In the genomic region with DNA sequence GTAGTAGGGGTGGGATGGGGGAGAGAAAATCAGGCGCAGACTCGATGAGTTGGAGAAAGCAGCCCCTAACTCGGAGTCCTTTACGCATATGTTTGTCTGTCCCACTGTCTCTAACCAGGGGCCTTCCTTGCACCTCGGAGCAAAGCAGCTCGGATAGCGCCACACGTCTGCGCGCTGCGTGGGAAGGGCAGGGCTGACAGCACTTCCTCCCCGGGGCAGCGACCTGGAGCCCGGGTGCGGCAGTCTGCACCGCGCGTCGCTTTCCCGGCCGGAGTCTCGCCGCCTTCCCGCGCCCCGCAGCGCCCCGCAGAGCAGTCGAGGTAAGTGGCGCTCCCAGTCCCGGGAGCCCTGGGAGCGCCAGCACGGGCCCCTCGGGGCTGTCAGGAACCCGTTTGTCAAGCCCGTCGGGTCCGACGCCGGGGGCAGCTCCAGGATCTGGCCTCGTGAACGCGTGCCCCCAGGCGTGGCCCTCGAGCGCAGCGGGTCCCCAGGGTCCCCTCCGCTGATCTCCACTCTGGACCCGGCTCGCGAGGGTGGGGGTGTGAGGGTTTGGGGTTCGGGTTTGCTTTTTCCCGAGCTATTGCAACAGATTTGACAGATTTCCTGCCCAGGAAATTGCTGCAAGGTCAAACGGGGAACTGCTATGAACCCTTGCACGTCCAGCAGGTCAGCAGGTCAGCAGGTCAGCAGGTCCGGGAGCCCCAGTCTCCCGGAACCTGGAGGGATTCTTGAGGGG, we compare ENCODE assay signal across 1 cellular context.
TF ChIP-seq lines count a peak whose summit lies in the region.

No MANE protein-coding gene starts in this region.

TF ChIP-seq in GM12878, 131 proteins besides CTCF, POLR2A, EP300 and RAD21 (continued from another document):
- TF ChIP-seq, protein P1, sequence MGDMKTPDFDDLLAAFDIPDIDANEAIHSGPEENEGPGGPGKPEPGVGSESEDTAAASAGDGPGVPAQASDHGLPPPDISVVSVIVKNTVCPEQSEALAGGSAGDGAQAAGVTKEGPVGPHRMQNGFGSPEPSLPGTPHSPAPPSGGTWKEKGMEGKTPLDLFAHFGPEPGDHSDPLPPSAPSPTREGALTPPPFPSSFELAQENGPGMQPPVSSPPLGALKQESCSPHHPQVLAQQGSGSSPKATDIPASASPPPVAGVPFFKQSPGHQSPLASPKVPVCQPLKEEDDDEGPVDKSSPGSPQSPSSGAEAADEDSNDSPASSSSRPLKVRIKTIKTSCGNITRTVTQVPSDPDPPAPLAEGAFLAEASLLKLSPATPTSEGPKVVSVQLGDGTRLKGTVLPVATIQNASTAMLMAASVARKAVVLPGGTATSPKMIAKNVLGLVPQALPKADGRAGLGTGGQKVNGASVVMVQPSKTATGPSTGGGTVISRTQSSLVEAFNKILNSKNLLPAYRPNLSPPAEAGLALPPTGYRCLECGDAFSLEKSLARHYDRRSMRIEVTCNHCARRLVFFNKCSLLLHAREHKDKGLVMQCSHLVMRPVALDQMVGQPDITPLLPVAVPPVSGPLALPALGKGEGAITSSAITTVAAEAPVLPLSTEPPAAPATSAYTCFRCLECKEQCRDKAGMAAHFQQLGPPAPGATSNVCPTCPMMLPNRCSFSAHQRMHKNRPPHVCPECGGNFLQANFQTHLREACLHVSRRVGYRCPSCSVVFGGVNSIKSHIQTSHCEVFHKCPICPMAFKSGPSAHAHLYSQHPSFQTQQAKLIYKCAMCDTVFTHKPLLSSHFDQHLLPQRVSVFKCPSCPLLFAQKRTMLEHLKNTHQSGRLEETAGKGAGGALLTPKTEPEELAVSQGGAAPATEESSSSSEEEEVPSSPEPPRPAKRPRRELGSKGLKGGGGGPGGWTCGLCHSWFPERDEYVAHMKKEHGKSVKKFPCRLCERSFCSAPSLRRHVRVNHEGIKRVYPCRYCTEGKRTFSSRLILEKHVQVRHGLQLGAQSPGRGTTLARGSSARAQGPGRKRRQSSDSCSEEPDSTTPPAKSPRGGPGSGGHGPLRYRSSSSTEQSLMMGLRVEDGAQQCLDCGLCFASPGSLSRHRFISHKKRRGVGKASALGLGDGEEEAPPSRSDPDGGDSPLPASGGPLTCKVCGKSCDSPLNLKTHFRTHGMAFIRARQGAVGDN (IDR thresholded peaks at IDR 0.05), result no peak; the same call in 1 of the 2 replicates
- TF ChIP-seq KLF5 (IDR thresholded peaks at IDR 0.05; ENCODE audit: partially characterized antibody) (no peak), SREBF1 (IDR thresholded peaks at IDR 0.05; ENCODE audit: low read length) (no peak), ASH2L (IDR thresholded peaks at IDR 0.05; ENCODE audit: borderline replicate concordance, low read depth) (no peak), EED (IDR thresholded peaks at IDR 0.05; ENCODE audit: low read depth) (no peak), RBBP5 (conservative IDR thresholded peaks at IDR 0.05) (no peak)
- TF ChIP-seq, protein P2, sequence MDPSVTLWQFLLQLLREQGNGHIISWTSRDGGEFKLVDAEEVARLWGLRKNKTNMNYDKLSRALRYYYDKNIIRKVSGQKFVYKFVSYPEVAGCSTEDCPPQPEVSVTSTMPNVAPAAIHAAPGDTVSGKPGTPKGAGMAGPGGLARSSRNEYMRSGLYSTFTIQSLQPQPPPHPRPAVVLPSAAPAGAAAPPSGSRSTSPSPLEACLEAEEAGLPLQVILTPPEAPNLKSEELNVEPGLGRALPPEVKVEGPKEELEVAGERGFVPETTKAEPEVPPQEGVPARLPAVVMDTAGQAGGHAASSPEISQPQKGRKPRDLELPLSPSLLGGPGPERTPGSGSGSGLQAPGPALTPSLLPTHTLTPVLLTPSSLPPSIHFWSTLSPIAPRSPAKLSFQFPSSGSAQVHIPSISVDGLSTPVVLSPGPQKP (IDR thresholded peaks at IDR 0.05; ENCODE audit: low read depth, low read length), result no peak
TF ChIP-seq in GM12878: peak in this region for 17.
